Comparison of ENCODE assay signal across 9 cellular contexts in genomic region chr2:173021939-173022371, GRCh38. TPM values are rescaled to one million over a fixed set of nuclear protein-coding genes. Genes with fewer than 3 reads are reported as not detected.
DNase-seq lines count a peak whose midpoint lies in the region; ATAC-seq, FAIRE-seq and TF ChIP-seq lines count a peak whose summit lies in the region.
"Had no signal": no experiment of that assay in that cellular context is flagged by ENCODE, and none has a peak within 500 bp of the region (broad histone marks: within the 10 kb centered on the region; RNA-seq: fewer than 3 reads in every experiment).

No MANE protein-coding gene starts in this region.

- H3K79me2 ChIP-seq in HepG2 (ENCODE audit: insufficient read depth, low read length), result no peaks in the 10 kb centered on the region
- H3K79me2 ChIP-seq: parathyroid adenoma had no signal

- no peak overlapping the region for H3K27ac ChIP-seq in brain microvascular endothelial cell
- no peak overlapping the region for H3K27ac ChIP-seq in HepG2 (ENCODE audit: extremely low read length, insufficient read depth, low read length)
- H3K27ac ChIP-seq in ascending aorta, result no peak overlapping the region
- H3K27ac ChIP-seq: parathyroid adenoma had no signal

- H3K36me3 ChIP-seq in BJ (ENCODE audit: control insufficient read depth, insufficient read depth, low read length) (no peaks in the 10 kb centered on the region), brain microvascular endothelial cell (replicated peaks) (no peaks in the 10 kb centered on the region), HepG2 (replicated peaks in 1 of 2; ENCODE audit: control insufficient read depth in 1 of 2, insufficient read depth in 2 of 2, low read length in 2 of 2) (no peaks in the 10 kb centered on the region), ascending aorta (no peaks in the 10 kb centered on the region)

- no peaks in the 10 kb centered on the region for H3K4me1 ChIP-seq in HepG2 (ENCODE audit: insufficient read depth, low read length)
- peaks cover 0 to under 1% of the 10 kb centered on the region in 2 donors for H3K4me1 ChIP-seq in ascending aorta
- H3K4me1 ChIP-seq: parathyroid adenoma had no signal

- POLR2A ChIA-PET in BJ (lab: Charles Lee) (no interaction called here), HepG2 (lab: Yijun Ruan, JAX) (no interaction called here)

- H3K27me3 ChIP-seq in BJ (ENCODE audit: control insufficient read depth, insufficient read depth, low read length), result no peaks in the 10 kb centered on the region
- no peaks in the 10 kb centered on the region for H3K27me3 ChIP-seq in brain microvascular endothelial cell (replicated peaks)
- peaks cover 2 to 26% of the 10 kb centered on the region in 2 experiments; a peak in 3 of 5 replicates for H3K27me3 ChIP-seq in HepG2 (ENCODE audit: control insufficient read depth in 1 of 2, insufficient read depth in 2 of 2, low read length in 2 of 2)
- H3K27me3 ChIP-seq in ascending aorta, result no peaks in the 10 kb centered on the region

- CTCF ChIA-PET in BJ (lab: Yijun Ruan, JAX), result interaction anchor here (0.9 to 12.8 kb wide), 12 partner anchors 19 to 216 kb away, joined by 3 to 200 read pairs (median 4); no protein-coding TSS in a partner anchor
- CTCF ChIA-PET in HepG2 (lab: Yijun Ruan, JAX; ENCODE audit: low intra/inter-chr PET ratio, low total read pairs), result interaction anchor here (1.1 to 3.3 kb wide), 4 partner anchors 45 to 216 kb away, joined by 3 to 21 read pairs (median 7); no protein-coding TSS in a partner anchor

- no TSS peak for BruUV-seq in HepG2 (replicated peaks; lab: Mats Ljungman, UMichigan)

- no peak overlapping the region for H3K4me3 ChIP-seq in BJ (ENCODE audit: low read depth, low read length)
- H3K4me3 ChIP-seq in brain microvascular endothelial cell (ENCODE audit: low read depth, low read length), result no peak overlapping the region
- H3K4me3 ChIP-seq in HepG2 (replicated peaks in 1 of 3; ENCODE audit: insufficient read depth in 1 of 3, low read depth in 2 of 3, low read length in 3 of 3), result no peak overlapping the region
- no peak overlapping the region for H3K4me3 ChIP-seq in ascending aorta

- no peaks in the 10 kb centered on the region for H4K20me1 ChIP-seq in HepG2 (ENCODE audit: insufficient read depth, low read length)

- no peak overlapping the region for H3K9ac ChIP-seq in HepG2 (ENCODE audit: insufficient read depth, low read depth, low read length)
- H3K9ac ChIP-seq: parathyroid adenoma had no signal

- TF ChIP-seq EP300 in HepG2 (IDR thresholded peaks at IDR 0.05; ENCODE audit: low read depth in 2 of 2, low read length in 2 of 2) (no peak), HepG2 (CRISPR knock-in tag; IDR thresholded peaks at IDR 0.05; ENCODE audit: borderline replicate concordance) (no peak)

- no peak overlapping the region for H2AFZ ChIP-seq in HepG2 (ENCODE audit: low read length)
- H2AFZ ChIP-seq: parathyroid adenoma had no signal

- no peaks in the 10 kb centered on the region for H3K9me3 ChIP-seq in HepG2 (ENCODE audit: low read length)
- H3K9me3 ChIP-seq in ascending aorta, result no peaks in the 10 kb centered on the region

- no peak for TF ChIP-seq POLR2A in HepG2 (IDR thresholded peaks at IDR 0.05; ENCODE audit: insufficient read depth in 1 of 2, low read depth in 2 of 2, low read length in 2 of 2)

- H3K4me2 ChIP-seq in HepG2 (ENCODE audit: low read depth, low read length), result no peak overlapping the region

- in situ Hi-C loops in brain microvascular endothelial cell (cut with HindIII; ENCODE audit: low pct_ligation_motif_present, low sequenced_read_pairs), result no loop called here
- in situ Hi-C loops in HepG2 (cut with HindIII; ENCODE audit: extremely low pct_ligation_motif_present, low pct_unique_long_range_greater_than_20kb), result loop anchor here (5.0 kb wide), 1 partner anchor 45 kb away; no protein-coding TSS in a partner anchor

- TF ChIP-seq RAD21 in HepG2 (CRISPR knock-in tag; IDR thresholded peaks at IDR 0.05), result peak; percentile 69

- 13% methylated on average over 9 of the region's 9 CpGs for WGBS in HepG2 (ENCODE audit: low lambda C conversion rate)

- TF ChIP-seq CTCF in BJ (IDR thresholded peaks at IDR 0.05; ENCODE audit: insufficient read depth, low read depth, low read length) (peak; percentile 57), brain microvascular endothelial cell (IDR thresholded peaks at IDR 0.05; ENCODE audit: low read depth, low read length, missing control alignments) (peak; percentile 65), HepG2 (CRISPR knock-in tag; IDR thresholded peaks at IDR 0.05) (peak; percentile 71), ascending aorta (IDR thresholded peaks at IDR 0.05) (no peak)

- ATAC-seq in HepG2, result peak; percentile 88
- ATAC-seq in GM19395 (IDR thresholded peaks at IDR 0.05; ENCODE audit: unreplicated experiment), result no peak
- no peak for ATAC-seq in HG02840 (IDR thresholded peaks at IDR 0.05; ENCODE audit: low FRiP score, unreplicated experiment)
- ATAC-seq in HG03469 (IDR thresholded peaks at IDR 0.05; ENCODE audit: unreplicated experiment), result no peak

- DNase-seq in BJ (ENCODE audit: low read depth) (no peak), Kasumi-1 (lab: John Stamatoyannopoulos, UW) (peak; percentile 33 to 57), brain microvascular endothelial cell (peak; percentile 22), HepG2 (ENCODE audit: low spot score) (peak; percentile 57), ascending aorta (ENCODE audit: low spot score in 2 of 2) (no peak)

- intact Hi-C loops in HepG2 (cut with micrococcal nuclease; ENCODE audit: unreplicated experiment) (loop anchor here (1.0 to 5.0 kb wide), 4 partner anchors 45 to 216 kb away; no protein-coding TSS in a partner anchor), ascending aorta (cut with DNase I) (no loop called here)

- FAIRE-seq in HepG2 (lab: Jason Lieb, UNC), result peak; percentile 50

TF ChIP-seq in HepG2, 621 proteins besides CTCF, POLR2A, EP300 and RAD21 (continues in another document):
- no peak for TF ChIP-seq ZFY (CRISPR knock-in tag; IDR thresholded peaks at IDR 0.05)
- TF ChIP-seq BORCS8-MEF2B (CRISPR knock-in tag; IDR thresholded peaks at IDR 0.05), result 0 out of 2 replicates have a peak, but pooled peaks have one; percentile 33
- no peak for TF ChIP-seq HDAC2 (CRISPR knock-in tag; IDR thresholded peaks at IDR 0.05)
- TF ChIP-seq REPIN1 (CRISPR knock-in tag; IDR thresholded peaks at IDR 0.05; ENCODE audit: borderline replicate concordance, low read depth), result peak; percentile 34; the same call in 1 of the 2 replicates
- TF ChIP-seq ZMYM4 (CRISPR knock-in tag; IDR thresholded peaks at IDR 0.05), result 0 out of 2 replicates have a peak, but pooled peaks have one; percentile 19
- TF ChIP-seq MAF1 (CRISPR knock-in tag; IDR thresholded peaks at IDR 0.05; ENCODE audit: borderline replicate concordance), result no peak
- TF ChIP-seq ZNF747 (CRISPR knock-in tag; IDR thresholded peaks at IDR 0.05; ENCODE audit: borderline replicate concordance), result no peak
- no peak for TF ChIP-seq ZNF691 (CRISPR knock-in tag; IDR thresholded peaks at IDR 0.05; ENCODE audit: borderline replicate concordance, low read depth)
- 0 out of 2 replicates have a peak, but pooled peaks have one; percentile 43 for TF ChIP-seq ZNF501 (CRISPR knock-in tag; IDR thresholded peaks at IDR 0.05)
- peak; percentile 35; the same call in 1 of the 2 replicates for TF ChIP-seq ERF (CRISPR knock-in tag; IDR thresholded peaks at IDR 0.05)
- TF ChIP-seq ADNP (CRISPR knock-in tag; IDR thresholded peaks at IDR 0.05), result no peak

RNA-seq across cellular contexts. Expression of gene MAP3K20, which starts 53.7 kb away (rescaled TPM):
- polyA plus RNA-seq in BJ (2011; rRNA removed) (45.4 and 76.7 TPM in 2 replicates), HepG2 (2011; rRNA removed) (3.8 and 5.2 TPM in 2 replicates)
- 41.7 and 43.0 TPM in 2 replicates for polyA minus RNA-seq in BJ (2011; rRNA and poly(A)+ RNA removed)
- total RNA-seq in HepG2 (2016; rRNA removed; fragmentation: Illumina TruSeq; extraction: Trizol) (13.5 and 19.8 TPM in 2 replicates), ascending aorta (21.3 TPM)
- total RNA-seq in HepG2 (2016; cell fraction: cytosol; rRNA removed; fragmentation: Illumina TruSeq; extraction: Trizol; ENCODE audit: low read depth), result 0.91 and 0.97 TPM in 2 replicates
- 12.6 and 19.5 TPM in 2 replicates for total RNA-seq in HepG2 (2016; cell fraction: insoluble cytoplasmic fraction; rRNA removed; fragmentation: Illumina TruSeq; extraction: Trizol)
- 5.3 and 5.9 TPM in 2 replicates for total RNA-seq in HepG2 (2016; cell fraction: membrane; rRNA removed; fragmentation: Illumina TruSeq; extraction: Trizol)
- total RNA-seq in HepG2 (2016; cell fraction: nucleus; rRNA removed; fragmentation: Illumina TruSeq; extraction: Trizol), result 9.5 and 10.6 TPM in 2 replicates
- polyA plus RNA-seq in HepG2 (2011; cell fraction: cytosol; rRNA removed), result 3.0 and 4.0 TPM in 2 replicates
- polyA plus RNA-seq in HepG2 (2011; cell fraction: nucleus; rRNA removed), result 2.1 TPM in 2 replicates
- polyA plus RNA-seq in HepG2 (2012), result 4.8 and 7.8 TPM in 2 replicates
- polyA plus RNA-seq in HepG2 (2016; cell fraction: cytosol; fragmentation: Illumina TruSeq; extraction: Trizol; ENCODE audit: low read depth), result 0.62 and 0.82 TPM in 2 replicates
- polyA plus RNA-seq in HepG2 (2016; cell fraction: insoluble cytoplasmic fraction; fragmentation: Illumina TruSeq; extraction: Trizol; ENCODE audit: low read depth), result 13.4 and 14.4 TPM in 2 replicates
- polyA plus RNA-seq in HepG2 (2016; cell fraction: membrane; fragmentation: Illumina TruSeq; extraction: Trizol; ENCODE audit: low read depth), result 2.1 and 2.3 TPM in 2 replicates
- polyA plus RNA-seq in HepG2 (2016; cell fraction: nucleus; fragmentation: Illumina TruSeq; extraction: Trizol; ENCODE audit: insufficient read depth, low read depth), result 6.9 and 7.5 TPM in 2 replicates
- polyA minus RNA-seq in HepG2 (2011; rRNA and poly(A)+ RNA removed; ENCODE audit: low replicate concordance), result 6.7 and 16.9 TPM in 2 replicates
- polyA minus RNA-seq in HepG2 (2011; cell fraction: cytosol; rRNA and poly(A)+ RNA removed), result 7.5 and 13.8 TPM in 2 replicates
- 12.4 and 13.6 TPM in 2 replicates for polyA minus RNA-seq in HepG2 (2011; cell fraction: nucleus; rRNA and poly(A)+ RNA removed)

Comparison
In these comparisons a context has a peak if more than half of its experiments do, and no peak if none do; other contexts are left out.
1. DNase-seq: peak in Kasumi-1 (2 of 2), brain microvascular endothelial cell (single experiment) and HepG2 (single experiment); none in BJ (single experiment) and ascending aorta (0 of 2).
2. CTCF ChIP-seq: peak in BJ (single experiment), brain microvascular endothelial cell (single experiment) and HepG2 (single experiment); none in ascending aorta (0 of 3).